In genomic region chr20:33901132-33901523, GRCh38 we compare ENCODE assay signal across 2 cellular contexts.
TF ChIP-seq lines count a peak whose summit lies in the region.

No MANE protein-coding gene starts in this region.

TF ChIP-seq in GM12891, 5 proteins besides CTCF, POLR2A, EP300 and RAD21:
- TF ChIP-seq POLR2AphosphoS5 (IDR thresholded peaks at IDR 0.05; ENCODE audit: low read depth, low read length) (no peak), POU2F2 (IDR thresholded peaks at IDR 0.05; ENCODE audit: low read depth, low read length) (no peak), SPI1 (IDR thresholded peaks at IDR 0.05; ENCODE audit: low read depth, low read length) (no peak), PAX5 (IDR thresholded peaks at IDR 0.05; ENCODE audit: insufficient read depth, low read length, severe bottlenecking) (no peak), TAF1 (IDR thresholded peaks at IDR 0.05; ENCODE audit: low read depth, low read length) (no peak)

TF ChIP-seq in H1, 55 proteins besides CTCF, POLR2A, EP300 and RAD21:
- TF ChIP-seq TAF7 (optimal IDR thresholded peaks at IDR 0.05; ENCODE audit: borderline replicate concordance, low read depth, low read length) (no peak), JUND (IDR thresholded peaks at IDR 0.05; ENCODE audit: low read length) (no peak), CHD7 (IDR thresholded peaks at IDR 0.05; ENCODE audit: insufficient replicate concordance, low read length) (no peak), GABPA (IDR thresholded peaks at IDR 0.05; ENCODE audit: borderline replicate concordance, insufficient read depth, low read length) (no peak), POLR2AphosphoS5 (IDR thresholded peaks at IDR 0.05; ENCODE audit: low read depth, low read length) (no peak), POU5F1 (IDR thresholded peaks at IDR 0.05; ENCODE audit: low read depth, low read length) (no peak), CBX5 (IDR thresholded peaks at IDR 0.05; ENCODE audit: low read depth, low read length) (no peak), CHD1 (IDR thresholded peaks at IDR 0.05; ENCODE audit: low read depth, low read length) (no peak), CBX8 (IDR thresholded peaks at IDR 0.05; ENCODE audit: borderline replicate concordance, low read depth, low read length) (no peak), HDAC2 (IDR thresholded peaks at IDR 0.05; ENCODE audit: borderline replicate concordance in 1 of 2, low read depth in 2 of 2, low read length in 2 of 2) (no peak), EGR1 (IDR thresholded peaks at IDR 0.05; ENCODE audit: borderline replicate concordance, low read depth, low read length) (no peak), RXRA (IDR thresholded peaks at IDR 0.05; ENCODE audit: insufficient read depth, low read depth, low read length) (no peak), KDM5A (IDR thresholded peaks at IDR 0.05; ENCODE audit: low read length) (no peak), CEBPB (IDR thresholded peaks at IDR 0.05; ENCODE audit: low read depth, low read length) (no peak), YY1 (IDR thresholded peaks at IDR 0.05; ENCODE audit: low read depth, low read length) (no peak), NRF1 (IDR thresholded peaks at IDR 0.05; ENCODE audit: low read depth, low read length) (no peak)
